Comparison of ENCODE assay signal across 1 cellular context in the genomic region with DNA sequence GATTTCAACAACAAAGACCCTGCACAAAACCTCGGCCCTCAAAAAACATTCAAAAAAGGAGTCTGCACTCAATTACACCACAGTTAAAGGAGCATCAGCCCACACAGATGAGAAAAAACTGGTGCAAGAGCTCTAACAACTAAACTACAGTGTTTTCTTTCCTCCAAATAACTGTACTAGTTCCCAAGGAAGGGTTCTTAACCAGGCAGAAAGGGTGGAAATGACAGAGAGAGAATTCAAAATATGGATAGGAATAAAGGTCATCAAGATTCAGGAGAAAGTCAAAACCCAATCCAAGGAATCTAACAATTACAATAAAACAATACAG.
TF ChIP-seq lines count a peak whose summit lies in the region.

No MANE protein-coding gene starts in this region.

TF ChIP-seq in neural cell, 6 proteins besides CTCF, POLR2A, EP300 and RAD21 (continued from another document):
- TF ChIP-seq, protein P1, sequence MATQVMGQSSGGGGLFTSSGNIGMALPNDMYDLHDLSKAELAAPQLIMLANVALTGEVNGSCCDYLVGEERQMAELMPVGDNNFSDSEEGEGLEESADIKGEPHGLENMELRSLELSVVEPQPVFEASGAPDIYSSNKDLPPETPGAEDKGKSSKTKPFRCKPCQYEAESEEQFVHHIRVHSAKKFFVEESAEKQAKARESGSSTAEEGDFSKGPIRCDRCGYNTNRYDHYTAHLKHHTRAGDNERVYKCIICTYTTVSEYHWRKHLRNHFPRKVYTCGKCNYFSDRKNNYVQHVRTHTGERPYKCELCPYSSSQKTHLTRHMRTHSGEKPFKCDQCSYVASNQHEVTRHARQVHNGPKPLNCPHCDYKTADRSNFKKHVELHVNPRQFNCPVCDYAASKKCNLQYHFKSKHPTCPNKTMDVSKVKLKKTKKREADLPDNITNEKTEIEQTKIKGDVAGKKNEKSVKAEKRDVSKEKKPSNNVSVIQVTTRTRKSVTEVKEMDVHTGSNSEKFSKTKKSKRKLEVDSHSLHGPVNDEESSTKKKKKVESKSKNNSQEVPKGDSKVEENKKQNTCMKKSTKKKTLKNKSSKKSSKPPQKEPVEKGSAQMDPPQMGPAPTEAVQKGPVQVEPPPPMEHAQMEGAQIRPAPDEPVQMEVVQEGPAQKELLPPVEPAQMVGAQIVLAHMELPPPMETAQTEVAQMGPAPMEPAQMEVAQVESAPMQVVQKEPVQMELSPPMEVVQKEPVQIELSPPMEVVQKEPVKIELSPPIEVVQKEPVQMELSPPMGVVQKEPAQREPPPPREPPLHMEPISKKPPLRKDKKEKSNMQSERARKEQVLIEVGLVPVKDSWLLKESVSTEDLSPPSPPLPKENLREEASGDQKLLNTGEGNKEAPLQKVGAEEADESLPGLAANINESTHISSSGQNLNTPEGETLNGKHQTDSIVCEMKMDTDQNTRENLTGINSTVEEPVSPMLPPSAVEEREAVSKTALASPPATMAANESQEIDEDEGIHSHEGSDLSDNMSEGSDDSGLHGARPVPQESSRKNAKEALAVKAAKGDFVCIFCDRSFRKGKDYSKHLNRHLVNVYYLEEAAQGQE (IDR thresholded peaks at IDR 0.05; ENCODE audit: borderline replicate concordance), result no peak
